Comparison of ENCODE assay signal across 9 cellular contexts in the genomic region with DNA sequence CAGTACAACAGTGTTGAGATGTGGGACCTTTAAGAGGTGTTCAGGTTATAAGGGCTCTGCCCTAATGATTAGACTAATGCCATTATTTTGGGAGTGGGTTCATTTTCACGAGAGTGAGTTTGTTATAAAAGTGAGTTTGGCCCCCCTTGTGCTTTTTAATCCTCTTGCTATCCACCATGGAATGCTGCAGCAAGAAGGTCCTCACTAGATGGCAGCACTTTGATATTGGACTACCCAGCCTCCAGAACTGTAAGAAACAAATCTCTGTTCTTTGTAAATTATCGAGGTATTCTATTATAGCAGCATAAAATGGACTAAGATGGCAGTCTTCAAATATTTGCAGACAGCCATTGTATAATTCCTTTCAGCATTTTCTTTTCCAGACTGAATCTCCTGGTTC.
DNase-seq lines count a peak whose midpoint lies in the region; ATAC-seq and TF ChIP-seq lines count a peak whose summit lies in the region.
"Had no signal": no experiment of that assay in that cellular context is flagged by ENCODE, and none has a peak within 500 bp of the region (broad histone marks: within the 10 kb centered on the region; RNA-seq: fewer than 3 reads in every experiment).

No MANE protein-coding gene starts in this region.

- H3K9me3 ChIP-seq in Karpas-422 (ENCODE audit: low read length): no peaks in the 10 kb centered on the region

- no peak overlapping the region for H3K27ac ChIP-seq in Karpas-422 (ENCODE audit: low read length)

- H3K4me3 ChIP-seq in Karpas-422 (ENCODE audit: low read length): no peak overlapping the region

- no peak overlapping the region for H3K27ac Mint-ChIP-seq in activated T-helper 2 cell treated with anti-CD3 and anti-CD28 coated beads, Interferon-gamma antibody, Interleukin-2, Interleukin-4, amounts not matched to agents 10 μg/mL and 5 μg/mL and 100 μg/mL, durations not matched to agents 14 hours and 24 hours and 36 hours
- H3K27ac Mint-ChIP-seq: stimulated activated naive CD8-positive, alpha-beta T cell treated with anti-CD3 and anti-CD28 coated beads, Interleukin-15, amount 100 ng/mL, for 72 hours had no signal

- H4K20me1 ChIP-seq in Karpas-422 (ENCODE audit: insufficient read depth, low read depth, low read length): no peaks in the 10 kb centered on the region

- no peaks in the 10 kb centered on the region for H3K36me3 Mint-ChIP-seq in activated T-helper 2 cell treated with anti-CD3 and anti-CD28 coated beads, Interferon-gamma antibody, Interleukin-2, Interleukin-4, amounts not matched to agents 10 μg/mL and 5 μg/mL and 100 μg/mL, durations not matched to agents 14 hours and 24 hours and 36 hours (ENCODE audit: low read depth)

- peaks cover 6% of the 10 kb centered on the region for H3K27me3 Mint-ChIP-seq in activated T-helper 2 cell treated with anti-CD3 and anti-CD28 coated beads, Interferon-gamma antibody, Interleukin-2, Interleukin-4, amounts not matched to agents 10 μg/mL and 5 μg/mL and 100 μg/mL, durations not matched to agents 14 hours and 24 hours and 36 hours (ENCODE audit: low read depth)
- H3K27me3 Mint-ChIP-seq: stimulated activated naive CD8-positive, alpha-beta T cell treated with anti-CD3 and anti-CD28 coated beads, Interleukin-15, amount 100 ng/mL, for 72 hours had no signal

- ATAC-seq in HG03135 (IDR thresholded peaks at IDR 0.05; ENCODE audit: unreplicated experiment): no peak
- ATAC-seq: activated T-cell treated with anti-CD3 and anti-CD28 coated beads, Interleukin-2, amount 50 U/mL, for 4 hours; stimulated activated naive CD8-positive, alpha-beta T cell treated with anti-CD3 and anti-CD28 coated beads, Interleukin-15, amount 100 ng/mL, for 72 hours had no signal

- H3K79me2 ChIP-seq in Karpas-422 (ENCODE audit: low read length): no peaks in the 10 kb centered on the region

- no peak overlapping the region for H3K4me2 ChIP-seq in Karpas-422 (ENCODE audit: low read depth, low read length, poor library complexity, severe bottlenecking)

- no peaks in the 10 kb centered on the region for H3K9me2 ChIP-seq in Karpas-422 (replicated peaks; ENCODE audit: insufficient read depth, low read length)

- no peak overlapping the region for H3K9ac ChIP-seq in Karpas-422 (ENCODE audit: low read length)

- no peaks in the 10 kb centered on the region for H3K4me1 Mint-ChIP-seq in activated T-helper 2 cell treated with anti-CD3 and anti-CD28 coated beads, Interferon-gamma antibody, Interleukin-2, Interleukin-4, amounts not matched to agents 10 μg/mL and 5 μg/mL and 100 μg/mL, durations not matched to agents 14 hours and 24 hours and 36 hours (ENCODE audit: low read depth)
- H3K4me1 Mint-ChIP-seq: stimulated activated naive CD8-positive, alpha-beta T cell treated with anti-CD3 and anti-CD28 coated beads, Interleukin-15, amount 100 ng/mL, for 72 hours had no signal

- H3K4me1 ChIP-seq in Karpas-422 (ENCODE audit: low read length): no peaks in the 10 kb centered on the region

- H3K36me3 ChIP-seq in Karpas-422 (ENCODE audit: insufficient read depth, low read length): no peaks in the 10 kb centered on the region

- DNase-seq in GM10266 (ENCODE audit: extremely low spot score) (no peak), Karpas-422 (peak; percentile 48), astrocyte of the hippocampus (ENCODE audit: low read depth, low spot score) (peak; percentile 24), myocyte (ENCODE audit: low read depth) (peak; percentile 4)
- no peak for DNase-seq in activated T-helper 2 cell treated with anti-CD3 and anti-CD28 coated beads, Interferon-gamma antibody, Interleukin-2, Interleukin-4, amounts not matched to agents 10 μg/mL and 5 μg/mL and 100 μg/mL, durations not matched to agents 14 hours and 24 hours and 36 hours (ENCODE audit: low spot score)
- no peak for DNase-seq in activated effector memory CD4-positive, alpha-beta T cell treated with anti-CD3 and anti-CD28 coated beads, Interleukin-2, amount 50 U/mL, for 16 hours
- DNase-seq: activated T-cell treated with anti-CD3 and anti-CD28 coated beads, Interleukin-2, amount 50 U/mL, for 4 hours; stimulated activated naive CD8-positive, alpha-beta T cell treated with anti-CD3 and anti-CD28 coated beads, Interleukin-15, amount 100 ng/mL, for 72 hours had no signal

- intact Hi-C loops in activated T-helper 2 cell treated with anti-CD3 and anti-CD28 coated beads, Interferon-gamma antibody, Interleukin-2, Interleukin-4, amounts not matched to agents 10 μg/mL and 5 μg/mL and 100 μg/mL, durations not matched to agents 14 hours and 24 hours and 36 hours (cut with micrococcal nuclease): no loop called here

- H2AFZ ChIP-seq in Karpas-422 (ENCODE audit: low read length): no peak overlapping the region

- no peaks in the 10 kb centered on the region for H3K27me3 ChIP-seq in Karpas-422 (ENCODE audit: low read length)

- peak; percentile 17 for TF ChIP-seq CTCF in GM10266 (IDR thresholded peaks at IDR 0.05; ENCODE audit: control insufficient read depth, insufficient read depth, low read depth, missing control alignments)

- H3K9me3 Mint-ChIP-seq in activated T-helper 2 cell treated with anti-CD3 and anti-CD28 coated beads, Interferon-gamma antibody, Interleukin-2, Interleukin-4, amounts not matched to agents 10 μg/mL and 5 μg/mL and 100 μg/mL, durations not matched to agents 14 hours and 24 hours and 36 hours: no peaks in the 10 kb centered on the region
- H3K9me3 Mint-ChIP-seq: activated T-cell treated with anti-CD3 and anti-CD28 coated beads, Interleukin-2, amount 50 U/mL, for 4 hours; stimulated activated naive CD8-positive, alpha-beta T cell treated with anti-CD3 and anti-CD28 coated beads, Interleukin-15, amount 100 ng/mL, for 72 hours had no signal

- no peak overlapping the region for H3K4me3 Mint-ChIP-seq in activated T-helper 2 cell treated with anti-CD3 and anti-CD28 coated beads, Interferon-gamma antibody, Interleukin-2, Interleukin-4, amounts not matched to agents 10 μg/mL and 5 μg/mL and 100 μg/mL, durations not matched to agents 14 hours and 24 hours and 36 hours (ENCODE audit: low read depth)
- H3K4me3 Mint-ChIP-seq: activated T-cell treated with anti-CD3 and anti-CD28 coated beads, Interleukin-2, amount 50 U/mL, for 4 hours; stimulated activated naive CD8-positive, alpha-beta T cell treated with anti-CD3 and anti-CD28 coated beads, Interleukin-15, amount 100 ng/mL, for 72 hours had no signal

Comparison
In these comparisons a context has a peak if more than half of its experiments do, and no peak if none do; other contexts are left out.
1. DNase-seq: peak in Karpas-422 (single experiment), astrocyte of the hippocampus (single experiment) and myocyte (single experiment); none in GM10266 (single experiment), activated T-helper 2 cell treated with anti-CD3 and anti-CD28 coated beads, Interferon-gamma antibody, Interleukin-2, Interleukin-4, amounts not matched to agents 10 μg/mL and 5 μg/mL and 100 μg/mL, durations not matched to agents 14 hours and 24 hours and 36 hours (single experiment) and activated effector memory CD4-positive, alpha-beta T cell treated with anti-CD3 and anti-CD28 coated beads, Interleukin-2, amount 50 U/mL, for 16 hours (single experiment).